10 cellular contexts compared by ENCODE assay signal in the genomic region with DNA sequence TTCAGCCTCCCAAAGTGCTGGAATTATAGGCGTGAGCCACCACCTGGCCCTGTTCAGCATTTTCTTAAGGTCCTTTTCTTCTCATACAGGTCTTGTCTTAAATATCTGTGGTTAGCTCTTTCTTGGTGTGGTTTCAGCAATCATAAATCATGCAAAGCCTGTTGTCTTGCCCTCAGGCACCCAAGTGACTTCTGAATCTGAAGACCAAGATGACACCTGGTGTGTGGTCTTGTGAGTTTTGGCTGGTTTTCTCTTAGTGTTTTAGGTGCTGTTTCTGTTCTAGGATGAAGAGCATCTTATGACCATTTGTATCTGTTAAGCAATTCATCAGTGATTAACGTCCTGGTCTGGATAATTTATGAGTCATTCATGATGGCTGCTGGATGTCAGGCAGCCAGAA. TPM values are rescaled to one million over a fixed set of nuclear protein-coding genes. Genes with fewer than 3 reads are reported as not detected.
A peak's percentile ranks its signal among the peaks of the same experiment; 100 is the strongest.
DNase-seq lines count a peak whose midpoint lies in the region; ATAC-seq, FAIRE-seq and TF ChIP-seq lines count a peak whose summit lies in the region.
"Had no signal": no experiment of that assay in that cellular context is flagged by ENCODE, and none has a peak within 500 bp of the region (broad histone marks: within the 10 kb centered on the region; RNA-seq: fewer than 3 reads in every experiment).

No MANE protein-coding gene starts in this region.

- no peak overlapping the region for H2BK5ac ChIP-seq in neuronal stem cell (ENCODE audit: low read length)

- DNase-seq in GM06990 (ENCODE audit: extremely low read depth, insufficient read length) (peak; percentile 33), GM12878 (ENCODE audit: low read depth, low spot score) (no peak), chondrocyte (ENCODE audit: low spot score) (no peak), CD1c-positive myeloid dendritic cell (ENCODE audit: extremely low spot score) (no peak), neuronal stem cell (ENCODE audit: low spot score) (no peak)
- DNase-seq in activated CD4-positive, alpha-beta T cell treated with anti-CD3 and anti-CD28 coated beads, Interleukin-2, amount 10 ng/mL, durations not matched to agents 7 days and 5 days, result no peak
- DNase-seq: DMS 273 treated with DMSO at 0.1 percent for 48 hours, SHP77 had no signal

- H3K18ac ChIP-seq in neuronal stem cell (ENCODE audit: low read length), result no peak overlapping the region

- no peak overlapping the region for H3K27ac ChIP-seq in GM12878 (ENCODE audit: control insufficient read depth, insufficient read depth)
- H3K27ac ChIP-seq in neuronal stem cell (replicated peaks; ENCODE audit: low read length), result no peak overlapping the region

- H2AK5ac ChIP-seq in neuronal stem cell (ENCODE audit: low read depth, low read length), result no peak overlapping the region

- peak; percentile 70 for ATAC-seq in GM21528 (IDR thresholded peaks at IDR 0.05; ENCODE audit: low FRiP score, unreplicated experiment)
- peak; percentile 79 for ATAC-seq in HG03457 (IDR thresholded peaks at IDR 0.05; ENCODE audit: unreplicated experiment)
- ATAC-seq in GM12878, result peak; percentile 70

- CTCF ChIA-PET in GM12878 (lab: Yijun Ruan, JAX), result interaction anchor here (0.8 kb wide), 1 partner anchor 24 kb away, joined by 3 read pairs; no protein-coding TSS in a partner anchor
- CTCF ChIA-PET in activated CD4-positive, alpha-beta T cell treated with anti-CD3 and anti-CD28 coated beads, Interleukin-2, amount 10 ng/mL, durations not matched to agents 7 days and 5 days (lab: Charles Lee), result no interaction called here

- no peak overlapping the region for H3K14ac ChIP-seq in neuronal stem cell (ENCODE audit: low read length)

- peaks cover 20% of the 10 kb centered on the region for H3K27me3 Mint-ChIP-seq in chondrocyte (ENCODE audit: low read depth)
- peaks cover 23% of the 10 kb centered on the region for H3K27me3 Mint-ChIP-seq in activated CD4-positive, alpha-beta T cell treated with anti-CD3 and anti-CD28 coated beads, Interleukin-2, amount 10 ng/mL, durations not matched to agents 7 days and 5 days

- TF ChIP-seq EP300 in GM12878 (IDR thresholded peaks at IDR 0.05; ENCODE audit: borderline replicate concordance in 1 of 2, control insufficient read depth in 1 of 2, low read depth in 2 of 2, low read length in 2 of 2), result no peak

- no peak overlapping the region for H2BK15ac ChIP-seq in neuronal stem cell (ENCODE audit: low read length)

- intact Hi-C loops in GM12878 (cut with micrococcal nuclease; ENCODE audit: unreplicated experiment), result no loop called here

- BruUV-seq in GM12878 (replicated peaks; lab: Mats Ljungman, UMichigan), result no TSS peak

- in situ Hi-C loops in GM12878 (cut with MboI), result no loop called here

- FAIRE-seq in GM12878 (lab: Jason Lieb, UNC), result no peak

- no peak overlapping the region for H3K23ac ChIP-seq in neuronal stem cell (ENCODE audit: low read depth, low read length, poor library complexity)

- H3K9ac ChIP-seq in GM12878 (ENCODE audit: control insufficient read depth, insufficient read depth, low read length) (no peak overlapping the region), neuronal stem cell (ENCODE audit: low read depth, low read length, poor library complexity) (no peak overlapping the region)

- 6% methylated on average over 2 of the region's 2 CpGs for WGBS in GM12878 (ENCODE audit: insufficient coverage, insufficient replicate concordance, low lambda C conversion rate, missing lambda C conversion rate)
- no CpG with 5 or more reads among the region's 2 CpGs for WGBS in neuronal stem cell (ENCODE audit: extremely low coverage in 2 of 2, insufficient read length in 2 of 2, insufficient replicate concordance in 1 of 2), 2 donors

- no peaks in the 10 kb centered on the region for H3K9me3 ChIP-seq in GM12878 (replicated peaks; ENCODE audit: control insufficient read depth, insufficient read depth, low read length)
- H3K9me3 ChIP-seq in neuronal stem cell (replicated peaks in 1 of 2; ENCODE audit: control insufficient read depth in 2 of 2, insufficient read depth in 1 of 2, low read depth in 1 of 2, low read length in 2 of 2), result peaks cover 0 to 3% of the 10 kb centered on the region in 2 donors

- H3K27me3 ChIP-seq in GM06990 (replicated peaks; ENCODE audit: control insufficient read depth, insufficient read depth, low read length) (no peaks in the 10 kb centered on the region), GM12878 (replicated peaks in 1 of 2; ENCODE audit: control insufficient read depth in 2 of 2, insufficient read depth in 2 of 2, low read length in 1 of 2) (no peaks in the 10 kb centered on the region), neuronal stem cell (ENCODE audit: control insufficient read depth in 3 of 3, insufficient read depth in 3 of 3, low read depth in 1 of 3, low read length in 3 of 3) (peaks cover 0 to 7% (median 0%) of the 10 kb centered on the region in 3 experiments)

- H2AFZ ChIP-seq in GM12878 (ENCODE audit: control insufficient read depth, low read depth, low read length), result no peak overlapping the region
- H2AFZ ChIP-seq in neuronal stem cell (ENCODE audit: low read length), result no peak overlapping the region

- no peak overlapping the region for H3K4ac ChIP-seq in neuronal stem cell (ENCODE audit: low read length)

- H3K4me3 Mint-ChIP-seq in chondrocyte (ENCODE audit: unreplicated experiment), result no peak overlapping the region
- H3K4me3 Mint-ChIP-seq in activated CD4-positive, alpha-beta T cell treated with anti-CD3 and anti-CD28 coated beads, Interleukin-2, amount 10 ng/mL, durations not matched to agents 7 days and 5 days, result no peak overlapping the region

- SMC1A ChIA-PET in GM12878 (lab: Charles Lee; ENCODE audit: uncharacterized antibody, unreplicated experiment), result no interaction called here

- no peak overlapping the region for H3K27ac Mint-ChIP-seq in chondrocyte (ENCODE audit: unreplicated experiment)
- no peak overlapping the region for H3K27ac Mint-ChIP-seq in activated CD4-positive, alpha-beta T cell treated with anti-CD3 and anti-CD28 coated beads, Interleukin-2, amount 10 ng/mL, durations not matched to agents 7 days and 5 days

- H3K36me3 ChIP-seq in GM06990 (ENCODE audit: control insufficient read depth, insufficient read depth, low read length), result no peaks in the 10 kb centered on the region
- no peaks in the 10 kb centered on the region for H3K36me3 ChIP-seq in GM12878 (ENCODE audit: control insufficient read depth in 2 of 2, insufficient read depth in 2 of 2, low read length in 1 of 2)
- H3K36me3 ChIP-seq in neuronal stem cell (replicated peaks in 1 of 2; ENCODE audit: control insufficient read depth in 2 of 2, insufficient read depth in 2 of 2, low read length in 2 of 2), result no peaks in the 10 kb centered on the region

- H2BK120ac ChIP-seq in neuronal stem cell (ENCODE audit: low read depth, low read length), result no peak overlapping the region

- H4K8ac ChIP-seq in neuronal stem cell (ENCODE audit: low read depth, low read length), result no peak overlapping the region

- POLR2A ChIA-PET in GM12878 (lab: Charles Lee), result interaction anchor here (1.0 kb wide), 1 partner anchor 15 kb away, joined by 3 read pairs; no protein-coding TSS in a partner anchor
- POLR2A ChIA-PET in activated CD4-positive, alpha-beta T cell treated with anti-CD3 and anti-CD28 coated beads, Interleukin-2, amount 10 ng/mL, durations not matched to agents 7 days and 5 days (lab: Charles Lee), result no interaction called here

- H3K4me2 ChIP-seq in GM12878 (ENCODE audit: control insufficient read depth, insufficient read depth), result no peak overlapping the region
- H3K4me2 ChIP-seq in neuronal stem cell (ENCODE audit: insufficient read depth, low read length, poor library complexity, severe bottlenecking), result no peak overlapping the region

- H3K36me3 Mint-ChIP-seq in chondrocyte (ENCODE audit: low read depth), result peaks cover 2% of the 10 kb centered on the region
- H3K36me3 Mint-ChIP-seq in activated CD4-positive, alpha-beta T cell treated with anti-CD3 and anti-CD28 coated beads, Interleukin-2, amount 10 ng/mL, durations not matched to agents 7 days and 5 days (ENCODE audit: low read depth), result no peaks in the 10 kb centered on the region

- no peaks in the 10 kb centered on the region for H3K79me2 ChIP-seq in GM12878 (ENCODE audit: control insufficient read depth, insufficient read depth, low read length)

- no peak for TF ChIP-seq RAD21 in GM12878 (IDR thresholded peaks at IDR 0.05; ENCODE audit: insufficient read depth, low read depth, low read length)

- TF ChIP-seq POLR2A in GM12878 (IDR thresholded peaks at IDR 0.05; ENCODE audit: low read depth, low read length), result no peak

- H3K9me3 Mint-ChIP-seq in chondrocyte (ENCODE audit: low read depth), result peaks cover 5% of the 10 kb centered on the region
- no peaks in the 10 kb centered on the region for H3K9me3 Mint-ChIP-seq in activated CD4-positive, alpha-beta T cell treated with anti-CD3 and anti-CD28 coated beads, Interleukin-2, amount 10 ng/mL, durations not matched to agents 7 days and 5 days

- no peaks in the 10 kb centered on the region for H3K4me1 Mint-ChIP-seq in chondrocyte (ENCODE audit: low read depth)
- H3K4me1 Mint-ChIP-seq in activated CD4-positive, alpha-beta T cell treated with anti-CD3 and anti-CD28 coated beads, Interleukin-2, amount 10 ng/mL, durations not matched to agents 7 days and 5 days, result peaks cover 4% of the 10 kb centered on the region

- no peaks in the 10 kb centered on the region for H3K79me1 ChIP-seq in neuronal stem cell (ENCODE audit: low read depth, low read length)

- RAD21 ChIA-PET in GM12878 (lab: Charles Lee; ENCODE audit: unreplicated experiment), result no interaction called here

- H2BK12ac ChIP-seq in neuronal stem cell (ENCODE audit: low read length), result no peak overlapping the region

- H4K20me1 ChIP-seq in GM12878 (ENCODE audit: control insufficient read depth, insufficient read depth), result no peaks in the 10 kb centered on the region

- H3K4me3 ChIP-seq in GM06990 (replicated peaks; ENCODE audit: low read depth, low read length) (no peak overlapping the region), GM12878 (no peak overlapping the region), neuronal stem cell (ENCODE audit: low read length in 2 of 2) (no peak overlapping the region)

- no peak for TF ChIP-seq CTCF in GM06990 (IDR thresholded peaks at IDR 0.05; ENCODE audit: insufficient read depth, low read length, poor library complexity, severe bottlenecking)
- no peak for TF ChIP-seq CTCF in GM12878 (IDR thresholded peaks at IDR 0.05 in 2 of 3, conservative IDR thresholded peaks at IDR 0.05 in 1 of 3; ENCODE audit: control insufficient read depth in 2 of 3, extremely low read depth in 1 of 3, insufficient read depth in 1 of 3, low read depth in 3 of 3, low read length in 3 of 3)
- no peak for TF ChIP-seq CTCF in chondrocyte (IDR thresholded peaks at IDR 0.05)

- no peak overlapping the region for H4K91ac ChIP-seq in neuronal stem cell (ENCODE audit: low read depth, low read length, poor library complexity)

- no peaks in the 10 kb centered on the region for H3K4me1 ChIP-seq in GM12878 (ENCODE audit: control insufficient read depth, insufficient read depth, low read length)
- no peaks in the 10 kb centered on the region for H3K4me1 ChIP-seq in neuronal stem cell (ENCODE audit: control insufficient read depth in 2 of 2, insufficient read depth in 1 of 2, low read depth in 1 of 2, low read length in 2 of 2)

RNA-seq across cellular contexts. Expression of a gene that starts 12.5 kb away (rescaled TPM):
- 23.5 and 23.7 TPM in 2 replicates for total RNA-seq in GM12878 (2013; cell fraction: nucleolus; rRNA removed)
- 32.5 and 34.3 TPM in 2 replicates for total RNA-seq in GM12878 (2014; rRNA removed)
- total RNA-seq in GM12878 (2014; rRNA removed; fragmentation: Illumina TruSeq; extraction: Trizol), result 22.0 and 23.2 TPM in 2 replicates
- 33.1 and 34.5 TPM in 2 replicates for total RNA-seq in GM12878 (2021)
- 16.1 TPM for polyA plus RNA-seq in GM12878 (2011; ENCODE audit: low read depth)
- polyA plus RNA-seq in GM12878 (2011; rRNA removed), result 27.9 and 41.7 TPM in 2 replicates
- polyA plus RNA-seq in GM12878 (2011; cell fraction: cytosol; rRNA removed), result 19.2 and 24.8 TPM in 2 replicates
- 31.8 and 35.1 TPM in 2 replicates for polyA plus RNA-seq in GM12878 (2011; cell fraction: nucleus; rRNA removed)
- 24.8 and 30.8 TPM in 2 replicates for polyA plus RNA-seq in GM12878 (2012)
- 21.8 and 22.9 TPM in 2 replicates for polyA plus RNA-seq in GM12878 (2014; fragmentation: Illumina TruSeq; extraction: Trizol)
- polyA plus RNA-seq in GM12878 (2014; fragmentation: Nextera tagmentation; extraction: Ambion mirVana), result 10 to 100 TPM in 1 of 2 experiments, 1 to 10 TPM in 1; 9.5 to 19.5 TPM
- polyA plus RNA-seq in GM12878 (2014; rRNA removed), result 33.5 and 35.0 TPM in 2 replicates
- 10 to 100 TPM; 72.5 to 79.1 TPM for polyA plus RNA-seq in GM12878 (2016; fragmentation: Nextera tagmentation; extraction: Ambion mirVana)
- 5.3 and 6.5 TPM in 2 replicates for polyA minus RNA-seq in GM12878 (2011; rRNA and poly(A)+ RNA removed)
- 6.7 and 8.3 TPM in 2 replicates for polyA minus RNA-seq in GM12878 (2011; cell fraction: cytosol; rRNA and poly(A)+ RNA removed)
- polyA minus RNA-seq in GM12878 (2011; cell fraction: nucleus; rRNA and poly(A)+ RNA removed), result 6.2 and 11.7 TPM in 2 replicates
- total RNA-seq in chondrocyte, result 23.4 to 28.0 TPM (median 25.3 TPM) in 3 replicates
- 70.4 TPM for polyA plus RNA-seq in neuronal stem cell (2013, experiment 1 of 2)
- 72.3 TPM for polyA plus RNA-seq in neuronal stem cell (2013, experiment 2 of 2)
- 10 to 100 TPM; 32.6 to 40.2 TPM for total RNA-seq in activated CD4-positive, alpha-beta T cell treated with anti-CD3 and anti-CD28 coated beads, Interleukin-2, amount 10 ng/mL, durations not matched to agents 7 days and 5 days

RNA-seq across cellular contexts. Expression of a gene that starts 39.4 kb away (rescaled TPM):
- total RNA-seq in GM12878 (2013; cell fraction: nucleolus; rRNA removed), result 0.65 and 1.2 TPM in 2 replicates
- total RNA-seq in GM12878 (2014; rRNA removed) (0.11 TPM in 1 of 2 replicates, not detected in the other), GM12878 (2014; rRNA removed; fragmentation: Illumina TruSeq; extraction: Trizol) (0.45 TPM in 1 of 2 replicates, not detected in the other), GM12878 (2021) (0.35 TPM in 1 of 2 replicates, not detected in the other), chondrocyte (0.31 to 0.70 TPM (median 0.40 TPM) in 3 replicates)
- 0.38 TPM for polyA plus RNA-seq in GM12878 (2011; ENCODE audit: low read depth)
- polyA plus RNA-seq in GM12878 (2011; rRNA removed) (0.19 and 0.22 TPM in 2 replicates), GM12878 (2014; fragmentation: Illumina TruSeq; extraction: Trizol) (0.21 and 0.43 TPM in 2 replicates), GM12878 (2014; fragmentation: Nextera tagmentation; extraction: Ambion mirVana) (under 1 TPM in 1 of 2 experiments, not detected in 1; 0.15 TPM), GM12878 (2014; rRNA removed) (not detected in 2 replicates), GM12878 (2016; fragmentation: Nextera tagmentation; extraction: Ambion mirVana) (under 1 TPM; 0.16 to 0.24 TPM)
- polyA plus RNA-seq in GM12878 (2011; cell fraction: cytosol; rRNA removed), result 0.03 and 0.27 TPM in 2 replicates
- polyA plus RNA-seq in GM12878 (2011; cell fraction: nucleus; rRNA removed), result 0.07 and 0.15 TPM in 2 replicates
- 0.52 and 0.53 TPM in 2 replicates for polyA plus RNA-seq in GM12878 (2012)
- polyA minus RNA-seq in GM12878 (2011; rRNA and poly(A)+ RNA removed), result not detected in 2 replicates
- polyA minus RNA-seq in GM12878 (2011; cell fraction: cytosol; rRNA and poly(A)+ RNA removed), result not detected in 2 replicates
- polyA minus RNA-seq in GM12878 (2011; cell fraction: nucleus; rRNA and poly(A)+ RNA removed), result not detected in 2 replicates
- polyA plus RNA-seq in neuronal stem cell (2013, experiment 1 of 2), result 2.7 TPM
- 2.6 TPM for polyA plus RNA-seq in neuronal stem cell (2013, experiment 2 of 2)
- under 1 TPM; 0.71 to 0.72 TPM for total RNA-seq in activated CD4-positive, alpha-beta T cell treated with anti-CD3 and anti-CD28 coated beads, Interleukin-2, amount 10 ng/mL, durations not matched to agents 7 days and 5 days
